ENCODE assay signal across 8 cellular contexts in genomic region chr21:39350094-39351006, GRCh38. TPM values are rescaled to one million over a fixed set of nuclear protein-coding genes. Genes with fewer than 3 reads are reported as not detected.
DNase-seq lines count a peak whose midpoint lies in the region; TF ChIP-seq lines count a peak whose summit lies in the region.

No MANE protein-coding gene starts in this region.

- H3K4me1 ChIP-seq in esophagus (ENCODE audit: control insufficient read depth in 2 of 2, insufficient read depth in 2 of 2, low read length in 1 of 2) (peaks cover 0 to 2% of the 10 kb centered on the region in 2 donors), trophoblast cell (ENCODE audit: control insufficient read depth in 1 of 2, insufficient read depth in 2 of 2, low read length in 2 of 2) (peaks cover 2 to 9% of the 10 kb centered on the region in 2 experiments)

- DNase-seq in GM12864 (ENCODE audit: low read depth) (no peak), trophoblast cell (no peak), islet precursor cell (no peak), cerebellum (ENCODE audit: low spot score) (no peak), SKM-1 treated with dmso at 0.1 percent for 144 hours (lab: John Stamatoyannopoulos, UW; ENCODE audit: unreplicated experiment) (no peak), cerebellar cortex (ENCODE audit: low spot score) (no peak)

- peaks cover 17% of the 10 kb centered on the region for H3K79me2 ChIP-seq in trophoblast cell (ENCODE audit: control insufficient read depth, insufficient read depth, low read length, poor library complexity)

- H2BK12ac ChIP-seq in trophoblast cell (ENCODE audit: low read length), result no peak overlapping the region

- peak overlapping the region; percentile 70 for H3K4me2 ChIP-seq in trophoblast cell (ENCODE audit: low read length)

- H4K12ac ChIP-seq in trophoblast cell (ENCODE audit: low read depth, low read length), result peak overlapping the region; percentile 93

- TF ChIP-seq POLR2A in Raji (IDR thresholded peaks at IDR 0.05; ENCODE audit: insufficient read depth, low read depth, low read length), result 0 out of 2 replicates have a peak, but pooled peaks have one; percentile 32

- H3K27ac ChIP-seq in esophagus (ENCODE audit: low read depth in 2 of 2, low read length in 1 of 2) (peak overlapping the region; percentile 94 to 99), trophoblast cell (ENCODE audit: low read depth, low read length) (peak overlapping the region; percentile 97)

- H2BK120ac ChIP-seq in trophoblast cell (ENCODE audit: insufficient read depth, low read length, poor library complexity), result peak overlapping the region; percentile 87

- H2AFZ ChIP-seq in trophoblast cell (ENCODE audit: insufficient read depth, low read length, poor library complexity), result peak overlapping the region; percentile 95

- WGBS in esophagus, 2 donors, result 66% methylated on average over 19 of the region's 19 CpGs
- WGBS in trophoblast cell (ENCODE audit: extremely low coverage, insufficient coverage, insufficient read length), result no CpG with 5 or more reads among the region's 19 CpGs

- H3K4me3 ChIP-seq in GM12864 (ENCODE audit: low read depth, low read length), result peak overlapping the region; percentile 70
- peak overlapping the region; percentile 57 to 85 for H3K4me3 ChIP-seq in esophagus (ENCODE audit: low read depth in 1 of 2, low read length in 2 of 2)
- peak overlapping the region; percentile 72 for H3K4me3 ChIP-seq in trophoblast cell (ENCODE audit: low read depth, low read length)

- H3K36me3 ChIP-seq in esophagus (ENCODE audit: control insufficient read depth in 2 of 2, insufficient read depth in 2 of 2, low read length in 1 of 2), result no peaks in the 10 kb centered on the region
- H3K36me3 ChIP-seq in trophoblast cell (ENCODE audit: control insufficient read depth in 1 of 2, insufficient read depth in 2 of 2, low read length in 2 of 2), result peaks cover 0 to 3% of the 10 kb centered on the region in 2 experiments

- H3K27me3 ChIP-seq in esophagus (ENCODE audit: control insufficient read depth in 1 of 2, insufficient read depth in 2 of 2, low read length in 2 of 2), result no peaks in the 10 kb centered on the region
- H3K27me3 ChIP-seq in trophoblast cell (ENCODE audit: insufficient read depth, low read length), result no peaks in the 10 kb centered on the region

- H3K9ac ChIP-seq in trophoblast cell (ENCODE audit: low read length), result peak overlapping the region; percentile 28

- peak overlapping the region; percentile 95 for H3K18ac ChIP-seq in trophoblast cell (ENCODE audit: low read length)

- no peak overlapping the region for H3K23ac ChIP-seq in trophoblast cell (ENCODE audit: low read length)

- H4K8ac ChIP-seq in trophoblast cell (ENCODE audit: low read depth, low read length), result peak overlapping the region; percentile 99

- peak overlapping the region; percentile 97 for H3K14ac ChIP-seq in trophoblast cell (ENCODE audit: low read length)

- H3K9me3 ChIP-seq in esophagus (ENCODE audit: control insufficient read depth in 2 of 2, insufficient read depth in 1 of 2, low read depth in 1 of 2, low read length in 1 of 2) (no peaks in the 10 kb centered on the region), trophoblast cell (ENCODE audit: insufficient read depth, low read depth, low read length) (no peaks in the 10 kb centered on the region)

- H3K4ac ChIP-seq in trophoblast cell (ENCODE audit: low read depth, low read length), result peak overlapping the region; percentile 90

- H2AK5ac ChIP-seq in trophoblast cell (ENCODE audit: low read length), result peak overlapping the region; percentile 90

- no peak for TF ChIP-seq CTCF in GM12864 (IDR thresholded peaks at IDR 0.05; ENCODE audit: low read depth, low read length, missing control alignments)

- peak overlapping the region; percentile 94 for H2BK5ac ChIP-seq in trophoblast cell (ENCODE audit: low read depth, low read length, poor library complexity)

- peak overlapping the region; percentile 96 for H4K91ac ChIP-seq in trophoblast cell (ENCODE audit: low read depth, low read length)

- H3K79me1 ChIP-seq in trophoblast cell (ENCODE audit: low read length), result peaks cover 15% of the 10 kb centered on the region

RNA-seq across cellular contexts. Expression of gene HMGN1, which starts 1.5 kb away (rescaled TPM):
- polyA plus RNA-seq in esophagus, result 100 to 1,000 TPM; 148 to 171 TPM
- polyA plus RNA-seq in trophoblast cell (2013), result 433 and 454 TPM in 2 replicates
- total RNA-seq in cerebellum, result 153 TPM

RNA-seq across cellular contexts. Expression of gene BRWD1, which starts 36.9 kb away (rescaled TPM):
- polyA plus RNA-seq in esophagus, result 1 to 10 TPM; 7.1 to 8.3 TPM
- polyA plus RNA-seq in trophoblast cell (2013), result 13.0 and 13.4 TPM in 2 replicates
- total RNA-seq in cerebellum, result 187 TPM
